Comparison of ENCODE assay signal across 8 cellular contexts in the genomic region with DNA sequence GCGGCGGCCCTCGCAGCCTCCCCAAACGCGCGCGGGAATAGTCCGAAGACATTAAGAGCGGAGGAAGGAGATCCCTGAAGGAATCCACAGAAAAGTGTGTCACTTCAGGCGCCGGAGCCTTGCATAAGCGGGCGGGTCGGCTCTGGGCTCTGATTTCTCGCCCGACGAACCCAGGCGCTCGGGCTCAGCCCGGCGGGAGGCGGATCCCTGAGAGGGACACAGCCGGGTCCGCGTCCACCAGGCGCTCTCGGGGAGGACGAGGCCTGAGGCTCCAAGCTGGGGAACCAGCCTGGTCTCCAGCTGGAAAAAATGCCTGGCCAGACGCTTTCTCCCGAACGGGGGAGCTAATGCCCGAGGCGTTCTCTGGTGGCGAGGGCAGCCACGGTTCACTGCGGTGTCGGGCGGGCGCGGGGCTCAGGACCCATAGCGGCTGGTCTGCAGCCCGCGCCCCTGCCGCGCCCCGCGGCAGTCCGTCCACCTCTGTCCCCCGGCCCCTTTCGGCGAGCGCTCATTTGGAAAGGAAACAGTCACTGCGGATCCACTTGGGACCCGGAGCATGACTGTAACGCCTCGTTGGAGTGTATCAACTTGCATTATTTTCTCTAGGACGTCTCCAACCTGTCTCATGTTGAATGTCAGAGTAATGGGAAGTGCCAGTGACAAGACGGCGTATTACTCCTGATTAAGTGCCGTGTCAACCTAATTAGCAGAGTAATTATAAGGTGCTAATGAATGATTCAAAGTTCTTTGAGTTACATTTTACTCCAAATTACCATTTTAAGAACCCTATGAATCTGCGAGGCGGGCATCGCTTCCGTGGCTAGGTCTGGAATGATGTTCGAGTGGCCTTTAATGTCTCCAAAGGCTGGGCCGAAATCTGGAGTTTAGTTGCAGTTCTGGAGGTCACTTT. TPM values are rescaled to one million over a fixed set of nuclear protein-coding genes. Genes with fewer than 3 reads are reported as not detected.
DNase-seq lines count a peak whose midpoint lies in the region; ATAC-seq and TF ChIP-seq lines count a peak whose summit lies in the region.

No MANE protein-coding gene starts in this region.

- WGBS in trophoblast cell (ENCODE audit: extremely low coverage, insufficient coverage, insufficient read length), result no CpG with 5 or more reads among the region's 66 CpGs

- H2AFZ ChIP-seq in trophoblast cell (ENCODE audit: insufficient read depth, low read length, poor library complexity), result peak overlapping the region; percentile 35

- no peaks in the 10 kb centered on the region for H3K36me3 ChIP-seq in trophoblast cell (ENCODE audit: control insufficient read depth in 1 of 2, insufficient read depth in 2 of 2, low read length in 2 of 2)

- no peak overlapping the region for H4K8ac ChIP-seq in trophoblast cell (ENCODE audit: low read depth, low read length)

- H3K14ac ChIP-seq in trophoblast cell (ENCODE audit: low read length), result no peak overlapping the region

- H3K4me1 Mint-ChIP-seq in endothelial cell (ENCODE audit: unreplicated experiment), result peaks cover 34% of the 10 kb centered on the region

- no peak overlapping the region for H3K23ac ChIP-seq in trophoblast cell (ENCODE audit: low read length)

- no peaks in the 10 kb centered on the region for H3K9me3 Mint-ChIP-seq in endothelial cell (ENCODE audit: unreplicated experiment)

- H3K4me1 ChIP-seq in trophoblast cell (ENCODE audit: control insufficient read depth in 1 of 2, insufficient read depth in 2 of 2, low read length in 2 of 2), result peaks cover 16 to 22% of the 10 kb centered on the region in 2 experiments

- H3K79me2 ChIP-seq in trophoblast cell (ENCODE audit: control insufficient read depth, insufficient read depth, low read length, poor library complexity), result no peaks in the 10 kb centered on the region

- no peak overlapping the region for H3K4me3 ChIP-seq in trophoblast cell (ENCODE audit: low read depth, low read length)

- no peak overlapping the region for H2BK120ac ChIP-seq in trophoblast cell (ENCODE audit: insufficient read depth, low read length, poor library complexity)

- no peak overlapping the region for H3K27ac ChIP-seq in trophoblast cell (ENCODE audit: low read depth, low read length)

- H2BK12ac ChIP-seq in trophoblast cell (ENCODE audit: low read length), result no peak overlapping the region

- TF ChIP-seq POLR2A in GM18505 (IDR thresholded peaks at IDR 0.05; ENCODE audit: borderline replicate concordance, extremely low read depth, insufficient read depth, insufficient read length), result no peak

- peaks cover 77% of the 10 kb centered on the region for H3K27me3 ChIP-seq in trophoblast cell (ENCODE audit: insufficient read depth, low read length)

- H3K18ac ChIP-seq in trophoblast cell (ENCODE audit: low read length), result no peak overlapping the region

- no peak overlapping the region for H4K91ac ChIP-seq in trophoblast cell (ENCODE audit: low read depth, low read length)

- ATAC-seq in GM19351 (IDR thresholded peaks at IDR 0.05; ENCODE audit: unreplicated experiment) (no peak), GM18505 (IDR thresholded peaks at IDR 0.05; ENCODE audit: unreplicated experiment) (no peak)

- no peaks in the 10 kb centered on the region for H3K79me1 ChIP-seq in trophoblast cell (ENCODE audit: low read length)

- H3K9ac ChIP-seq in trophoblast cell (ENCODE audit: low read length), result no peak overlapping the region

- peak; percentile 39 for DNase-seq in COLO668 (lab: John Stamatoyannopoulos, UW; ENCODE audit: unreplicated experiment)
- DNase-seq in NCI-H345 treated with DMSO at 0.1 percent for 48 hours (lab: John Stamatoyannopoulos, UW; ENCODE audit: unreplicated experiment), result peak; percentile 47
- peak; percentile 45 for DNase-seq in endothelial cell (ENCODE audit: low spot score)
- DNase-seq in trophoblast cell, result no peak
- no peak for DNase-seq in hippocampal formation (lab: John Stamatoyannopoulos, UW)
- no peak for DNase-seq in GM03348 (ENCODE audit: low spot score)

- H4K12ac ChIP-seq in trophoblast cell (ENCODE audit: low read depth, low read length), result no peak overlapping the region

- H3K36me3 Mint-ChIP-seq in endothelial cell (ENCODE audit: low read depth, unreplicated experiment), result no peaks in the 10 kb centered on the region

- H3K27ac Mint-ChIP-seq in endothelial cell (ENCODE audit: unreplicated experiment), result peak overlapping the region; percentile 82

- peaks cover 33% of the 10 kb centered on the region for H3K27me3 Mint-ChIP-seq in endothelial cell (ENCODE audit: unreplicated experiment)

- no peak overlapping the region for H2BK5ac ChIP-seq in trophoblast cell (ENCODE audit: low read depth, low read length, poor library complexity)

- TF ChIP-seq CTCF in endothelial cell (IDR thresholded peaks at IDR 0.05; ENCODE audit: unreplicated experiment), result no peak

- H3K4ac ChIP-seq in trophoblast cell (ENCODE audit: low read depth, low read length), result no peak overlapping the region

- peaks cover 2% of the 10 kb centered on the region for H3K9me3 ChIP-seq in trophoblast cell (ENCODE audit: insufficient read depth, low read depth, low read length)

- H3K4me2 ChIP-seq in trophoblast cell (ENCODE audit: low read length), result peak overlapping the region; percentile 86

- H3K4me3 Mint-ChIP-seq in endothelial cell (ENCODE audit: unreplicated experiment), result peak overlapping the region; percentile 86

- H2AK5ac ChIP-seq in trophoblast cell (ENCODE audit: low read length), result no peak overlapping the region

RNA-seq across cellular contexts. Expression of a gene that starts 1.6 kb away (rescaled TPM):
- not detected for total RNA-seq in endothelial cell (ENCODE audit: unreplicated experiment)
- not detected in 2 replicates for polyA plus RNA-seq in trophoblast cell (2013)

Comparison
In these comparisons a context has a peak if more than half of its experiments do, and no peak if none do; other contexts are left out.
1. DNase-seq: peak in COLO668 (single experiment), NCI-H345 treated with DMSO at 0.1 percent for 48 hours (single experiment) and endothelial cell (single experiment); none in trophoblast cell (0 of 2), hippocampal formation (0 of 2) and GM03348 (single experiment).